ENCODE assay signal across 22 cellular contexts in the genomic region with DNA sequence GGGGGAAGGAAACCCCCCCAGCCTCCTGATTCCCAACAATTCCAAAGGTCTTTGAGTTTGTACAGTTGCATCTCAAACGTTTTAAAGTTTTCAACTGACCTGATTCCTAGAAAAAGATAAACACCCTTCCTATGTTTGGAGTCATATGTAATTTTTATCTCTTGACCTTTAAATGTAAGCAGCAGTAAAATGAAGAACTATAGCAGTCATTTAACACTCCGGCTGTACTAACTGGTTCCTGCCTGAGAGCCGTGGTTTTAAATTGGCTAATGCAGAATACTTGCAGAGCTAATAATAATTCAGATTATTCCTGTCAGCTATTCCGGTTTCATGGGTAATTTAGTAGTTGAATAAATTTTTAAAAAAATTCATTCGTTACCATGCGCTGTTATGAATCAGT.
"Had no signal": no experiment of that assay in that cellular context is flagged by ENCODE, and none has a peak within 500 bp of the region (broad histone marks: within the 10 kb centered on the region; RNA-seq: fewer than 3 reads in every experiment).

No MANE protein-coding gene starts in this region.

- H3K9me3 Mint-ChIP-seq: activated CD4-positive, alpha-beta memory T cell treated with anti-CD3 and anti-CD28 coated beads, Interleukin-2, amount 10 ng/mL, durations not matched to agents 7 days and 5 days; activated CD4-positive, alpha-beta T cell treated with anti-CD3 and anti-CD28 coated beads, Interleukin-2, amount 10 ng/mL, durations not matched to agents 7 days and 5 days; activated naive CD4-positive, alpha-beta T cell treated with anti-CD3 and anti-CD28 coated beads, Interleukin-2, amount 10 ng/mL, durations not matched to agents 7 days and 5 days; activated naive CD8-positive, alpha-beta T cell treated with anti-CD3 and anti-CD28 coated beads, Interleukin-2, amount 10 ng/mL, durations not matched to agents 7 days and 5 days; neural progenitor cell had no signal

- ATAC-seq: esophagus mucosa; naive thymus-derived CD4-positive, alpha-beta T cell; right cardiac atrium; WTC11 had no signal

- H3K36me3 Mint-ChIP-seq: activated naive CD4-positive, alpha-beta T cell treated with anti-CD3 and anti-CD28 coated beads, Interleukin-2, amount 10 ng/mL, durations not matched to agents 7 days and 5 days; activated naive CD8-positive, alpha-beta T cell treated with anti-CD3 and anti-CD28 coated beads, Interleukin-2, amount 10 ng/mL, durations not matched to agents 7 days and 5 days; immature natural killer cell; neural progenitor cell had no signal

- H3K4me3 Mint-ChIP-seq: activated CD4-positive, alpha-beta memory T cell treated with anti-CD3 and anti-CD28 coated beads, Interleukin-2, amount 10 ng/mL, durations not matched to agents 7 days and 5 days; activated CD4-positive, alpha-beta T cell treated with anti-CD3 and anti-CD28 coated beads, Interleukin-2, amount 10 ng/mL, durations not matched to agents 7 days and 5 days; activated naive CD4-positive, alpha-beta T cell treated with anti-CD3 and anti-CD28 coated beads, Interleukin-2, amount 10 ng/mL, durations not matched to agents 7 days and 5 days; activated naive CD8-positive, alpha-beta T cell treated with anti-CD3 and anti-CD28 coated beads, Interleukin-2, amount 10 ng/mL, durations not matched to agents 7 days and 5 days; activated T-cell treated with anti-CD3 and anti-CD28 coated beads, Interleukin-2, amount 50 U/mL, for 24 hours; immature natural killer cell; naive thymus-derived CD4-positive, alpha-beta T cell; neural progenitor cell; WTC11 had no signal

- H3K27ac Mint-ChIP-seq: activated CD4-positive, alpha-beta memory T cell treated with anti-CD3 and anti-CD28 coated beads, Interleukin-2, amount 10 ng/mL, durations not matched to agents 7 days and 5 days; activated CD4-positive, alpha-beta T cell treated with anti-CD3 and anti-CD28 coated beads, Interleukin-2, amount 10 ng/mL, durations not matched to agents 7 days and 5 days; activated naive CD4-positive, alpha-beta T cell treated with anti-CD3 and anti-CD28 coated beads, Interleukin-2, amount 10 ng/mL, durations not matched to agents 7 days and 5 days; activated naive CD8-positive, alpha-beta T cell treated with anti-CD3 and anti-CD28 coated beads, Interleukin-2, amount 10 ng/mL, durations not matched to agents 7 days and 5 days; activated T-cell treated with anti-CD3 and anti-CD28 coated beads, Interleukin-2, amount 50 U/mL, for 24 hours; immature natural killer cell; neural progenitor cell; WTC11 had no signal

- H3K27me3 Mint-ChIP-seq: activated CD4-positive, alpha-beta T cell treated with anti-CD3 and anti-CD28 coated beads, Interleukin-2, amount 10 ng/mL, durations not matched to agents 7 days and 5 days had no signal

- DNase-seq: activated CD4-positive, alpha-beta memory T cell treated with anti-CD3 and anti-CD28 coated beads, Interleukin-2, amount 10 ng/mL, durations not matched to agents 7 days and 5 days; activated CD4-positive, alpha-beta T cell treated with anti-CD3 and anti-CD28 coated beads for 1 hour; activated CD4-positive, alpha-beta T cell treated with anti-CD3 and anti-CD28 coated beads, Interleukin-2, amount 10 ng/mL, durations not matched to agents 7 days and 5 days; activated CD8-positive, alpha-beta memory T cell treated with anti-CD3 and anti-CD28 coated beads, Interleukin-2, amount 50 U/mL, for 48 hours; activated gamma-delta T cell; activated naive CD4-positive, alpha-beta T cell treated with anti-CD3 and anti-CD28 coated beads, Interleukin-2, amount 10 ng/mL, durations not matched to agents 7 days and 5 days; activated naive CD8-positive, alpha-beta T cell treated with anti-CD3 and anti-CD28 coated beads, Interleukin-2, amount 10 ng/mL, durations not matched to agents 7 days and 5 days; activated T-cell treated with anti-CD3 and anti-CD28 coated beads, Interleukin-2, amount 50 U/mL, for 24 hours; brain microvascular endothelial cell; foreskin fibroblast; head of caudate nucleus; hippocampal formation; immature natural killer cell; kidney; midbrain; naive thymus-derived CD4-positive, alpha-beta T cell; occipital lobe; right cardiac atrium; stimulated activated naive CD4-positive, alpha-beta T cell treated with Interleukin-2 at 50 U/mL for 16 hours had no signal

- H3K4me1 Mint-ChIP-seq: activated CD4-positive, alpha-beta memory T cell treated with anti-CD3 and anti-CD28 coated beads, Interleukin-2, amount 10 ng/mL, durations not matched to agents 7 days and 5 days; activated CD4-positive, alpha-beta T cell treated with anti-CD3 and anti-CD28 coated beads, Interleukin-2, amount 10 ng/mL, durations not matched to agents 7 days and 5 days; activated naive CD4-positive, alpha-beta T cell treated with anti-CD3 and anti-CD28 coated beads, Interleukin-2, amount 10 ng/mL, durations not matched to agents 7 days and 5 days; activated naive CD8-positive, alpha-beta T cell treated with anti-CD3 and anti-CD28 coated beads, Interleukin-2, amount 10 ng/mL, durations not matched to agents 7 days and 5 days; immature natural killer cell had no signal
